ENCODE assay signal across 34 cellular contexts in the genomic region with DNA sequence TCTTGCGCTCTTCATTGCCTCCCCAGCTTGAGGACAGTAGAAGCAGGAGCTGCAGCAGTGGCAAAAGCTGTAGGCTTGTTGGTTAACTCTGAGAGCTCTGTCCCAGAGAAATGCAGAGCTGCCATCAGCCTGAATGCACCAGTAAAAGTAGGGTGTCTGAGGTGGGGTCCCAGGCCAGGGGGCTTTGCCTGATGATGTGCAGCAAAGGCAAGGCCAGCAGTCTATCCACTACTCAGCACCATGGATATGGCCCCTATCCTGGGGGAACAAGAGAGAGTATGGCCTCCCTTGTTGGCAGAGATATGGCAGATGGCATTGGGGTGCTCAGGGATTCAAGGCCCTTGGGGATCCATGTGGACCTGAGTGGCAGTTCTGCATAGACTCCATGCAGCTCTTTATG.
"Had no signal": no experiment of that assay in that cellular context is flagged by ENCODE, and none has a peak within 500 bp of the region (broad histone marks: within the 10 kb centered on the region; RNA-seq: fewer than 3 reads in every experiment).

No MANE protein-coding gene starts in this region.

- DNase-seq: Karpas-422, Kasumi-1, KG1, MG63, MM.1S, MV-4-11, NCI-H1048, NCI-H1092, NCI-H1092 treated with DMSO at 0.1 percent for 48 hours, NCI-H1105, NCI-H1105 treated with DMSO at 0.1 percent for 48 hours, NCI-H1417, NCI-H1417 treated with DMSO at 0.1 percent for 48 hours, NCI-H1436, NCI-H1436 treated with DMSO at 0.1 percent for 48 hours, NCI-H146, NCI-H1694, NCI-H1694 treated with DMSO at 0.1 percent for 48 hours, NCI-H187, NCI-H187 treated with DMSO at 0.1 percent for 48 hours, NCI-H1930, NCI-H2029, NCI-H2029 treated with DMSO at 0.1 percent for 48 hours, NCI-H2081, NCI-H2081 treated with DMSO at 0.1 percent for 48 hours, NCI-H2107, NCI-H2171, NCI-H2171 treated with DMSO at 0.1 percent for 48 hours, NCI-H2227 treated with DMSO at 0.1 percent for 48 hours, NCI-H226, NCI-H345, NCI-H446, NCI-H446 treated with DMSO at 0.1 percent for 48 hours had no signal

- H3K36me3 ChIP-seq: MG63 had no signal

- H3K4me3 ChIP-seq: MG63 had no signal

- H3K27me3 ChIP-seq: MG63 had no signal

- H3K9me3 ChIP-seq: MG63 had no signal

- H3K27ac ChIP-seq: KMS-11 had no signal
